ENCODE assay signal across 2 cellular contexts in genomic region chr12:27636569-27636968, GRCh38. TPM values are rescaled to one million over a fixed set of nuclear protein-coding genes. Genes with fewer than 3 reads are reported as not detected.
"Had no signal": no experiment of that assay in that cellular context is flagged by ENCODE, and none has a peak within 500 bp of the region (broad histone marks: within the 10 kb centered on the region; RNA-seq: fewer than 3 reads in every experiment).

No MANE protein-coding gene starts in this region.

RNA-seq across cellular contexts. Expression of gene REP15, which starts 59.7 kb away (rescaled TPM):
- total RNA-seq: naive thymus-derived CD8-positive, alpha-beta T cell; vagina had no signal
- polyA plus RNA-seq: naive thymus-derived CD8-positive, alpha-beta T cell had no signal
